In genomic region chr3:13518516-13519351, GRCh38 we compare ENCODE assay signal across 11 cellular contexts. TPM values are rescaled to one million over a fixed set of nuclear protein-coding genes. Genes with fewer than 3 reads are reported as not detected.
DNase-seq lines count a peak whose midpoint lies in the region; ATAC-seq and TF ChIP-seq lines count a peak whose summit lies in the region.
"Had no signal": no experiment of that assay in that cellular context is flagged by ENCODE, and none has a peak within 500 bp of the region (broad histone marks: within the 10 kb centered on the region; RNA-seq: fewer than 3 reads in every experiment).

No MANE protein-coding gene starts in this region.

- H3K79me2 ChIP-seq in SK-N-SH (ENCODE audit: insufficient read depth) = no peaks in the 10 kb centered on the region
- no peaks in the 10 kb centered on the region for H3K79me2 ChIP-seq in osteoblast (ENCODE audit: insufficient read depth, low read length)

- H3K4me2 ChIP-seq in SK-N-SH = no peak overlapping the region
- H3K4me2 ChIP-seq in osteoblast (ENCODE audit: insufficient read depth, low read length) = no peak overlapping the region

- H3K27ac ChIP-seq in SK-N-SH (ENCODE audit: low read depth in 2 of 2, low read length in 1 of 2) (peak overlapping the region in 1 of 2 experiments; percentile 19; a peak in 1 of 4 replicates), osteoblast (ENCODE audit: low read depth, low read length) (no peak overlapping the region)

- intact Hi-C loops in head of caudate nucleus (cut with DNase I) = no loop called here

- H2AFZ ChIP-seq in SK-N-SH (ENCODE audit: low read depth) = no peak overlapping the region
- no peak overlapping the region for H2AFZ ChIP-seq in osteoblast (ENCODE audit: low read length)

- H3K4me1 ChIP-seq in SK-N-SH (ENCODE audit: control insufficient read depth in 1 of 2, insufficient read depth in 2 of 2, low read depth in 1 of 2, low read length in 1 of 2) = peaks cover 0 to 35% of the 10 kb centered on the region in 2 experiments; a peak in 1 of 4 replicates
- H3K4me1 ChIP-seq in osteoblast (ENCODE audit: insufficient read depth, low read length) = no peaks in the 10 kb centered on the region

- no peaks in the 10 kb centered on the region for H3K36me3 ChIP-seq in SK-N-SH (replicated peaks in 1 of 2; ENCODE audit: control insufficient read depth in 1 of 2, insufficient read depth in 2 of 2, low read length in 1 of 2)
- H3K36me3 ChIP-seq in osteoblast (ENCODE audit: insufficient read depth, low read length) = no peaks in the 10 kb centered on the region

- no peaks in the 10 kb centered on the region for H3K9me2 ChIP-seq in SK-N-SH

- H3F3A ChIP-seq in SK-N-SH (replicated peaks; ENCODE audit: insufficient read depth) = no peaks in the 10 kb centered on the region

- no peak overlapping the region for H3K4me3 ChIP-seq in SK-N-SH (ENCODE audit: low read depth in 2 of 2, low read length in 1 of 2)
- no peak overlapping the region for H3K4me3 ChIP-seq in osteoblast (ENCODE audit: insufficient read depth, low read length)

- DNase-seq in AG09319 (ENCODE audit: extremely low read depth, low read depth) = peak; percentile 54
- DNase-seq in SK-N-SH = peak; percentile 68
- DNase-seq in head of caudate nucleus = peak; percentile 26 to 83 (median 60)
- DNase-seq in osteoblast (ENCODE audit: insufficient read length, low spot score, missing footprints) = peak; percentile 80
- no peak for DNase-seq in retina
- DNase-seq: activated CD4-positive, alpha-beta T cell treated with anti-CD3 and anti-CD28 coated beads, Interleukin-2, amount 10 ng/mL, durations not matched to agents 24 days and 14 days; activated gamma-delta T cell; NCI-H1092 had no signal

- no peaks in the 10 kb centered on the region for H4K20me1 ChIP-seq in SK-N-SH (ENCODE audit: insufficient read depth)
- no peaks in the 10 kb centered on the region for H4K20me1 ChIP-seq in osteoblast (ENCODE audit: insufficient read depth, low read length)

- no peak overlapping the region for H3K9ac ChIP-seq in SK-N-SH

- H3K27me3 ChIP-seq in SK-N-SH (ENCODE audit: insufficient read depth) (no peaks in the 10 kb centered on the region), osteoblast (ENCODE audit: insufficient read depth, low read length) (no peaks in the 10 kb centered on the region)

- POLR2A ChIA-PET in SK-N-SH (lab: Yijun Ruan, JAX) = interaction anchor here (1.1 kb wide), 1 partner anchor 48 kb away, joined by 4 read pairs; no protein-coding TSS in a partner anchor

- ATAC-seq in GM18909 (IDR thresholded peaks at IDR 0.05; ENCODE audit: poor library complexity, unreplicated experiment) (no peak), HG02798 (IDR thresholded peaks at IDR 0.05; ENCODE audit: poor library complexity, unreplicated experiment) (no peak), GM18519 (IDR thresholded peaks at IDR 0.05; ENCODE audit: low FRiP score, unreplicated experiment) (no peak)

- TF ChIP-seq CTCF in AG09319 (IDR thresholded peaks at IDR 0.05; ENCODE audit: low read depth, low read length) (0 out of 2 replicates have a peak, but pooled peaks have one; percentile 3), SK-N-SH (IDR thresholded peaks at IDR 0.05) (no peak), osteoblast (IDR thresholded peaks at IDR 0.05; ENCODE audit: extremely low read depth, low read depth, low read length) (no peak)

- 67% methylated on average over 15 of the region's 23 CpGs for WGBS in SK-N-SH (ENCODE audit: low lambda C conversion rate)

- H3K9me3 ChIP-seq in SK-N-SH (no peaks in the 10 kb centered on the region), osteoblast (ENCODE audit: low read depth, low read length) (no peaks in the 10 kb centered on the region)

- TF ChIP-seq RAD21 in SK-N-SH (IDR thresholded peaks at IDR 0.05; ENCODE audit: low read length) = no peak

- CTCF ChIA-PET in SK-N-SH (lab: Yijun Ruan, JAX) = interaction anchor here (1.1 to 29.6 kb wide), 2 partner anchors 18 to 132 kb away, joined by 5 to 872 read pairs; no protein-coding TSS in a partner anchor

- TF ChIP-seq EP300 in SK-N-SH (IDR thresholded peaks at IDR 0.05; ENCODE audit: borderline replicate concordance in 1 of 2, low read depth in 1 of 2, low read length in 1 of 2) = no peak

TF ChIP-seq in SK-N-SH, 30 proteins besides CTCF, POLR2A, EP300 and RAD21:
- no peak for TF ChIP-seq GABPA (IDR thresholded peaks at IDR 0.05; ENCODE audit: low read depth)
- TF ChIP-seq ELF1 (IDR thresholded peaks at IDR 0.05) = no peak
- no peak for TF ChIP-seq RCOR1 (IDR thresholded peaks at IDR 0.05; ENCODE audit: low read length)
- no peak for TF ChIP-seq NFIC (IDR thresholded peaks at IDR 0.05; ENCODE audit: borderline replicate concordance)
- no peak for TF ChIP-seq MEF2A (IDR thresholded peaks at IDR 0.05; ENCODE audit: borderline replicate concordance, low read depth)
- TF ChIP-seq EZH2phosphoT487 (IDR thresholded peaks at IDR 0.05; ENCODE audit: borderline replicate concordance, low read depth) = no peak
- no peak for TF ChIP-seq FOXJ3 (CRISPR knock-in tag; IDR thresholded peaks at IDR 0.05)

RNA-seq across cellular contexts. Expression of gene FBLN2, which starts 30.2 kb away (rescaled TPM):
- polyA plus RNA-seq in SK-N-SH (2012; rRNA removed) = 4.8 and 5.2 TPM in 2 replicates
- 1.5 and 2.6 TPM in 2 replicates for polyA plus RNA-seq in SK-N-SH (2012; cell fraction: cytosol; rRNA removed)
- 4.4 and 5.2 TPM in 2 replicates for polyA plus RNA-seq in SK-N-SH (2012; cell fraction: nucleus; rRNA removed)
- total RNA-seq in osteoblast = 46.0 and 54.6 TPM in 2 replicates
- total RNA-seq: activated CD4-positive, alpha-beta T cell treated with anti-CD3 and anti-CD28 coated beads, Interleukin-2, amount 10 ng/mL, durations not matched to agents 24 days and 14 days had no signal

RNA-seq across cellular contexts. Expression of gene HDAC11, which starts 38.6 kb away (rescaled TPM):
- polyA plus RNA-seq in SK-N-SH (2012; rRNA removed) = 13.9 and 17.5 TPM in 2 replicates
- polyA plus RNA-seq in SK-N-SH (2012; cell fraction: cytosol; rRNA removed) = 7.3 and 11.6 TPM in 2 replicates
- polyA plus RNA-seq in SK-N-SH (2012; cell fraction: nucleus; rRNA removed) = 12.8 and 15.7 TPM in 2 replicates
- 10.9 and 11.2 TPM in 2 replicates for total RNA-seq in osteoblast
